In the genomic region with DNA sequence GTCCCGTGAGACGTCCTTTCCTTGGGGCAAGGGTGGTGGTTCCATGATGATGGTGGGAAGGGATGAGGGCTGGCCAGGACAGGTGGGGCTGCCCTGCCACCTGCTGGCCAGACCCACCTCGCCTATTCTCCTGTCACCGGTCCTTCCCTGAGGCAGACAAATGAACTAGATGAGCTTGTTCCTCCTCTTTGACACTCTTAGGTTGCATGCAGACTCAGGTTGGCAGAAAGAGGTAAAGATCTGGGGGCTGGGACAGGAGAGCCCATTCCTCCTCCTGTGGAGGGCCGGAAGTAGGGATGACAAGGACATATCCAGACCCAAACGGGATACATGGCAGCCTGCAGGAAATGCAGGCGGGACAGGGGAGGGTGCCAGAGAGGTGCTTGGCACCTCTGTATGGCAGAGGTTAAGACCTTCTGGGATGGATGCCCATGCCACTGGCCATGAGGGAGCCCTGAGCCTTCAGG, we compare ENCODE assay signal across 8 cellular contexts. TPM values are rescaled to one million over a fixed set of nuclear protein-coding genes. Genes with fewer than 3 reads are reported as not detected.
DNase-seq lines count a peak whose midpoint lies in the region; ATAC-seq and TF ChIP-seq lines count a peak whose summit lies in the region.

No MANE protein-coding gene starts in this region.

- H3K36me3 Mint-ChIP-seq in activated CD4-positive, alpha-beta memory T cell treated with anti-CD3 and anti-CD28 coated beads, Interleukin-2, amount 10 ng/mL, durations not matched to agents 7 days and 5 days (ENCODE audit: low read depth): no peaks in the 10 kb centered on the region

- H3K27ac Mint-ChIP-seq in activated CD4-positive, alpha-beta memory T cell treated with anti-CD3 and anti-CD28 coated beads, Interleukin-2, amount 10 ng/mL, durations not matched to agents 7 days and 5 days: no peak overlapping the region

- H3K79me1 ChIP-seq in neuronal stem cell (ENCODE audit: low read depth, low read length): no peaks in the 10 kb centered on the region

- no peak overlapping the region for H3K9ac ChIP-seq in neuronal stem cell (ENCODE audit: low read depth, low read length, poor library complexity)

- peak; percentile 79 for TF ChIP-seq CTCF in epithelial cell of esophagus (IDR thresholded peaks at IDR 0.05; ENCODE audit: insufficient read depth, low read depth, low read length, missing control alignments)

- H3K4me1 Mint-ChIP-seq in activated CD4-positive, alpha-beta memory T cell treated with anti-CD3 and anti-CD28 coated beads, Interleukin-2, amount 10 ng/mL, durations not matched to agents 7 days and 5 days: no peaks in the 10 kb centered on the region

- no peak overlapping the region for H3K18ac ChIP-seq in neuronal stem cell (ENCODE audit: low read length)

- no peak overlapping the region for H2BK120ac ChIP-seq in neuronal stem cell (ENCODE audit: low read depth, low read length)

- H3K27ac ChIP-seq in neuronal stem cell (replicated peaks; ENCODE audit: low read length): no peak overlapping the region

- H3K23ac ChIP-seq in neuronal stem cell (ENCODE audit: low read depth, low read length, poor library complexity): no peak overlapping the region

- no peaks in the 10 kb centered on the region for H3K27me3 Mint-ChIP-seq in activated CD4-positive, alpha-beta memory T cell treated with anti-CD3 and anti-CD28 coated beads, Interleukin-2, amount 10 ng/mL, durations not matched to agents 7 days and 5 days

- no peak overlapping the region for H3K4me3 ChIP-seq in epithelial cell of esophagus (ENCODE audit: low read length)
- H3K4me3 ChIP-seq in neuronal stem cell (ENCODE audit: low read length in 2 of 2): no peak overlapping the region

- POLR2A ChIA-PET in activated CD4-positive, alpha-beta memory T cell treated with anti-CD3 and anti-CD28 coated beads, Interleukin-2, amount 10 ng/mL, durations not matched to agents 7 days and 5 days (lab: Charles Lee): interaction anchor here (0.7 to 1.5 kb wide), 4 partner anchors 47 to 258 kb away, joined by 3 to 8 read pairs (median 5); a partner anchor contains a TSS

- WGBS in neuronal stem cell (ENCODE audit: extremely low coverage in 2 of 2, insufficient read length in 2 of 2, insufficient replicate concordance in 1 of 2), 2 donors: no CpG with 5 or more reads among the region's 7 CpGs

- no peak overlapping the region for H2BK5ac ChIP-seq in neuronal stem cell (ENCODE audit: low read length)

- ATAC-seq in HG03432 (IDR thresholded peaks at IDR 0.05; ENCODE audit: unreplicated experiment): no peak

- H3K36me3 ChIP-seq in neuronal stem cell (replicated peaks in 1 of 2; ENCODE audit: control insufficient read depth in 2 of 2, insufficient read depth in 2 of 2, low read length in 2 of 2): no peaks in the 10 kb centered on the region

- no peak overlapping the region for H3K4ac ChIP-seq in neuronal stem cell (ENCODE audit: low read length)

- H2AFZ ChIP-seq in neuronal stem cell (ENCODE audit: low read length): no peak overlapping the region

- H4K91ac ChIP-seq in neuronal stem cell (ENCODE audit: low read depth, low read length, poor library complexity): no peak overlapping the region

- H3K4me3 Mint-ChIP-seq in activated CD4-positive, alpha-beta memory T cell treated with anti-CD3 and anti-CD28 coated beads, Interleukin-2, amount 10 ng/mL, durations not matched to agents 7 days and 5 days: no peak overlapping the region

- no peak overlapping the region for H2AK5ac ChIP-seq in neuronal stem cell (ENCODE audit: low read depth, low read length)

- H3K9me3 Mint-ChIP-seq in activated CD4-positive, alpha-beta memory T cell treated with anti-CD3 and anti-CD28 coated beads, Interleukin-2, amount 10 ng/mL, durations not matched to agents 7 days and 5 days: no peaks in the 10 kb centered on the region

- no peak overlapping the region for H3K4me2 ChIP-seq in neuronal stem cell (ENCODE audit: insufficient read depth, low read length, poor library complexity, severe bottlenecking)

- no peak overlapping the region for H4K8ac ChIP-seq in neuronal stem cell (ENCODE audit: low read depth, low read length)

- H3K14ac ChIP-seq in neuronal stem cell (ENCODE audit: low read length): no peak overlapping the region

- H3K9me3 ChIP-seq in neuronal stem cell (replicated peaks in 1 of 2; ENCODE audit: control insufficient read depth in 2 of 2, insufficient read depth in 1 of 2, low read depth in 1 of 2, low read length in 2 of 2): no peaks in the 10 kb centered on the region

- H2BK12ac ChIP-seq in neuronal stem cell (ENCODE audit: low read length): no peak overlapping the region

- H2BK15ac ChIP-seq in neuronal stem cell (ENCODE audit: low read length): peak overlapping the region; percentile 60

- CTCF ChIA-PET in activated CD4-positive, alpha-beta memory T cell treated with anti-CD3 and anti-CD28 coated beads, Interleukin-2, amount 10 ng/mL, durations not matched to agents 7 days and 5 days (lab: Charles Lee): interaction anchor here (0.6 to 5.3 kb wide), 33 partner anchors 9 to 237 kb away, joined by 3 to 85 read pairs (median 4); a partner anchor contains a TSS

- H3K4me1 ChIP-seq in neuronal stem cell (ENCODE audit: control insufficient read depth in 2 of 2, insufficient read depth in 1 of 2, low read depth in 1 of 2, low read length in 2 of 2): peaks cover 0 to 4% of the 10 kb centered on the region in 2 donors

- DNase-seq in NCI-H1694 treated with DMSO at 0.1 percent for 48 hours (lab: John Stamatoyannopoulos, UW): peak; percentile 5
- no peak for DNase-seq in NCI-H1694 (lab: John Stamatoyannopoulos, UW)
- DNase-seq in NAMALWA (ENCODE audit: low spot score): peak; percentile 48
- peak; percentile 58 for DNase-seq in activated CD4-positive, alpha-beta memory T cell treated with anti-CD3 and anti-CD28 coated beads, Interleukin-2, amount 10 ng/mL, durations not matched to agents 7 days and 5 days
- peak; percentile 65 for DNase-seq in epithelial cell of esophagus (ENCODE audit: low read depth)
- no peak for DNase-seq in neuronal stem cell (ENCODE audit: low spot score)
- no peak for DNase-seq in putamen (ENCODE audit: low spot score)

- H3K27me3 ChIP-seq in neuronal stem cell (ENCODE audit: control insufficient read depth in 3 of 3, insufficient read depth in 3 of 3, low read depth in 1 of 3, low read length in 3 of 3): peaks cover 0 to 1% (median 0%) of the 10 kb centered on the region in 3 experiments

RNA-seq across cellular contexts. Expression of a gene that starts 38.6 kb away (rescaled TPM):
- not detected for total RNA-seq in activated CD4-positive, alpha-beta memory T cell treated with anti-CD3 and anti-CD28 coated beads, Interleukin-2, amount 10 ng/mL, durations not matched to agents 7 days and 5 days
- polyA plus RNA-seq in neuronal stem cell (2013, experiment 1 of 2): 0.57 TPM
- 0.93 TPM for polyA plus RNA-seq in neuronal stem cell (2013, experiment 2 of 2)

RNA-seq across cellular contexts. Expression of a gene that starts 46.6 kb away (rescaled TPM):
- 10 to 100 TPM; 73.5 to 85.0 TPM for total RNA-seq in activated CD4-positive, alpha-beta memory T cell treated with anti-CD3 and anti-CD28 coated beads, Interleukin-2, amount 10 ng/mL, durations not matched to agents 7 days and 5 days
- polyA plus RNA-seq in neuronal stem cell (2013, experiment 1 of 2): 8.8 TPM
- polyA plus RNA-seq in neuronal stem cell (2013, experiment 2 of 2): 7.7 TPM

Comparison
In these comparisons a context has a peak if more than half of its experiments do, and no peak if none do; other contexts are left out.
1. DNase-seq: peak in NCI-H1694 treated with DMSO at 0.1 percent for 48 hours (single experiment), NAMALWA (single experiment), activated CD4-positive, alpha-beta memory T cell treated with anti-CD3 and anti-CD28 coated beads, Interleukin-2, amount 10 ng/mL, durations not matched to agents 7 days and 5 days (single experiment) and epithelial cell of esophagus (single experiment); none in NCI-H1694 (single experiment), neuronal stem cell (single experiment) and putamen (single experiment).